ENCODE assay signal across 8 cellular contexts in the genomic region with DNA sequence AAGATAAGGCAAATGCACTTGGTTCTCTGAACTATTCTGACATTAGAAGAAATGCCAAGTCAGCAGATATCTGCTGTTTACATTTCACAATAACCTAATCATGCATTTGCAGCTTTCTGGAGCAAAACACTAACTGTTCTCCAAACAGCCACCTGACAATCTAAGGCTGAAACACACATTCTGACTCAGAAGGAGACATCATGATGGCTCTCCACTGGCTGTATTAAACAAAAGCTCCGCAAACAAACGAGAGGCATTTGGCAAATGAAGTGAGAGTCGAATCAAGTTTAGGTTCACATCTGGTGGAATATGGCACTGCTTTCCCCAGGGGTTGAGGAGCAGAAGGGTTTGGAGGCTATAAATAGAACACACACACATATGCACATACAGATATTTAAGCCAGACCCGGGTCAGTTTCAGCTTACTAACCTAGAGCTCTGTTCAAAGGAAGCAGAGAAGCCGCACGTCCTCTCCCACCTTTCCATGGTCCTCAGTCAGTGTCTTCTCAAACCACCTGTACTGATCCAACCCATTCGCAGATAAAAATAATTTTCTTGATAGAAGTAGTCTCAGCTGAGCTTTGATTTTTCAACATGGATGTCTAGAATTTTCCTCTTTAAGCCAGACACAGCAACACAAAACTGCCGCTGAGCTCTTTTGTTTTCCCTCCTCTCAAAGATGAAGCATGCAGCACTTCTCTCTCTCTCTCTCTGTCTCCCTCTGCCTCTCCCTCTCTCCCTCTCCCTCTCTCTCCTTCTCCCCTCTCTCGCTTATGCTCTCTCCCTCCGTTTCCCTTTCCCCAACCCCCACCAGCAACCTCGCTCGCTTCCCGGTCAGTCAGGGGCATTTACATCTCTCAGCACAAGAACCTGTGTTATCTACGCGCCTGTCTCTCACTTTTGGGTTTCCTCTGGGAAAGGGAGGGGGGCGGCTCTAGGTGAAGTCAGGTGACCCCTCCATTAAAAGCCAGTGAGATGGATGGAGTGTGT.
A peak's percentile ranks its signal among the peaks of the same experiment; 100 is the strongest.
DNase-seq lines count a peak whose midpoint lies in the region.

No MANE protein-coding gene starts in this region.

- H3K4me1 ChIP-seq in HUES6 (ENCODE audit: control insufficient read depth, insufficient read depth, low read length) (peaks cover 25% of the 10 kb centered on the region), mesenchymal stem cell (ENCODE audit: control insufficient read depth, insufficient read depth, low read depth, low read length) (peaks cover 3% of the 10 kb centered on the region)

- H2BK120ac ChIP-seq in mesenchymal stem cell (ENCODE audit: low read depth, low read length), result no peak overlapping the region

- H2AFZ ChIP-seq in mesenchymal stem cell (ENCODE audit: low read depth, low read length), result peak overlapping the region; percentile 1

- no peak overlapping the region for H3K23ac ChIP-seq in mesenchymal stem cell (ENCODE audit: low read length in 2 of 2)

- H2BK12ac ChIP-seq in mesenchymal stem cell (ENCODE audit: low read length in 2 of 2), result no peak overlapping the region

- no peaks in the 10 kb centered on the region for H3K36me3 ChIP-seq in HUES6 (ENCODE audit: control insufficient read depth, insufficient read depth, low read length)
- H3K36me3 ChIP-seq in mesenchymal stem cell (ENCODE audit: control insufficient read depth in 1 of 2, insufficient read depth in 2 of 2, low read depth in 1 of 2, low read length in 2 of 2), result no peaks in the 10 kb centered on the region

- no peaks in the 10 kb centered on the region for H3K79me1 ChIP-seq in mesenchymal stem cell (replicated peaks; ENCODE audit: low read length, poor library complexity, severe bottlenecking)

- H3K27ac ChIP-seq in HUES6 (ENCODE audit: low read depth, low read length), result no peak overlapping the region
- H3K27ac ChIP-seq in cingulate gyrus (ENCODE audit: low read depth, low read length), result peak overlapping the region; percentile 88
- H3K27ac ChIP-seq in mesenchymal stem cell (ENCODE audit: low read length, poor library complexity, severe bottlenecking), result no peak overlapping the region

- H3K9ac ChIP-seq in HUES6 (ENCODE audit: low read length) (peak overlapping the region; percentile 66), mesenchymal stem cell (ENCODE audit: low read length) (peak overlapping the region; percentile 66)

- WGBS in mesenchymal stem cell, result 0% methylated on average over 4 of the region's 16 CpGs

- peak overlapping the region; percentile 82 for H3K4me3 ChIP-seq in HUES6 (ENCODE audit: low read depth, low read length)
- peak overlapping the region in 1 of 2 experiments; percentile 79 for H3K4me3 ChIP-seq in mesenchymal stem cell (ENCODE audit: insufficient read depth in 1 of 2, low read depth in 1 of 2, low read length in 2 of 2)

- H3K9me3 ChIP-seq in HUES6 (ENCODE audit: control insufficient read depth, insufficient read depth, low read depth, low read length), result no peaks in the 10 kb centered on the region
- H3K9me3 ChIP-seq in mesenchymal stem cell (ENCODE audit: control insufficient read depth, low read length), result no peaks in the 10 kb centered on the region

- H2BK15ac ChIP-seq in mesenchymal stem cell (ENCODE audit: low read depth, poor library complexity, severe bottlenecking), result no peak overlapping the region

- H2BK5ac ChIP-seq in mesenchymal stem cell (ENCODE audit: low read depth, low read length, poor library complexity, severe bottlenecking), result no peak overlapping the region

- no peak overlapping the region for H3K4ac ChIP-seq in mesenchymal stem cell (ENCODE audit: low read depth in 1 of 2, low read length in 2 of 2)

- no peak overlapping the region for H3K14ac ChIP-seq in mesenchymal stem cell (ENCODE audit: low read length in 2 of 2)

- H3K27me3 ChIP-seq in HUES6 (ENCODE audit: control insufficient read depth, insufficient read depth, low read length) (no peaks in the 10 kb centered on the region), mesenchymal stem cell (ENCODE audit: control insufficient read depth in 1 of 2, insufficient read depth in 1 of 2, low read length in 2 of 2) (peaks cover 0 to 37% of the 10 kb centered on the region in 2 experiments)

- no peak overlapping the region for H4K8ac ChIP-seq in mesenchymal stem cell (ENCODE audit: low read length)

- H4K91ac ChIP-seq in mesenchymal stem cell (ENCODE audit: low read length), result no peak overlapping the region

- H3K4me2 ChIP-seq in mesenchymal stem cell (ENCODE audit: low read length, poor library complexity, severe bottlenecking), result peak overlapping the region; percentile 24

- no peak overlapping the region for H3K18ac ChIP-seq in mesenchymal stem cell (ENCODE audit: low read depth in 1 of 2, low read length in 2 of 2)

- H2AK5ac ChIP-seq in mesenchymal stem cell (ENCODE audit: low read length, severe bottlenecking), result no peak overlapping the region

- DNase-seq in COR-L47 (lab: John Stamatoyannopoulos, UW) (peak; percentile 19), mesenchymal stem cell (peak; percentile 43), NOMO-1 treated with DMSO at 0.1 percent for 48 hours (lab: John Stamatoyannopoulos, UW; ENCODE audit: unreplicated experiment) (no peak), HT-29 (ENCODE audit: low spot score) (no peak)
- DNase-seq in activated effector memory CD4-positive, alpha-beta T cell treated with Interleukin-2 at 50 U/mL for 16 hours, result no peak
- DNase-seq in activated CD4-positive, CD25-positive, alpha-beta regulatory T cell treated with anti-CD3 and anti-CD28 coated beads, Interleukin-2, amount 50 U/mL, for 72 hours, result no peak

Comparison
In these comparisons a context has a peak if more than half of its experiments do, and no peak if none do; other contexts are left out.
1. DNase-seq: peak in COR-L47 (single experiment) and mesenchymal stem cell (single experiment); none in activated effector memory CD4-positive, alpha-beta T cell treated with Interleukin-2 at 50 U/mL for 16 hours (single experiment), NOMO-1 treated with DMSO at 0.1 percent for 48 hours (single experiment), activated CD4-positive, CD25-positive, alpha-beta regulatory T cell treated with anti-CD3 and anti-CD28 coated beads, Interleukin-2, amount 50 U/mL, for 72 hours (single experiment) and HT-29 (single experiment).